ENCODE assay signal across 8 cellular contexts in genomic region chr20:35277531-35278395, GRCh38. TPM values are rescaled to one million over a fixed set of nuclear protein-coding genes. Genes with fewer than 3 reads are reported as not detected.
DNase-seq lines count a peak whose midpoint lies in the region; ATAC-seq and TF ChIP-seq lines count a peak whose summit lies in the region.

Gene MMP24OS, minus strand, starts transcription at chr20:35278122. Its CDS starts 193 bp downstream, at chr20:35277929.

- CTCF ChIA-PET in AG04449 (lab: Yijun Ruan, JAX): interaction anchor here (0.8 to 5.1 kb wide), 16 partner anchors 9 to 190 kb away, joined by 3 to 29 read pairs (median 4); partner anchors contain the start of genes CEP250, EDEM2 and GDF5

- POLR2A ChIA-PET in AG04449 (lab: Yijun Ruan, JAX): interaction anchor here (0.6 to 1.4 kb wide), 9 partner anchors 28 to 178 kb away, joined by 3 to 10 read pairs (median 3); partner anchors contain the start of genes CEP250 and GDF5

- peak; percentile 48 for TF ChIP-seq CTCF in AG04449 (IDR thresholded peaks at IDR 0.05; ENCODE audit: insufficient read depth, low read length, missing control alignments)
- peak; percentile 33 for TF ChIP-seq CTCF in kidney epithelial cell (IDR thresholded peaks at IDR 0.05; ENCODE audit: insufficient read depth, low read length, poor library complexity, severe bottlenecking)

- no peaks in the 10 kb centered on the region for H3K27me3 ChIP-seq in kidney epithelial cell (ENCODE audit: control insufficient read depth, insufficient read depth, low read length)

- H3K36me3 ChIP-seq in kidney epithelial cell (ENCODE audit: control insufficient read depth, insufficient read depth, low read length): peaks cover 8% of the 10 kb centered on the region

- DNase-seq in AG04449 (ENCODE audit: low read depth, low spot score) (no peak), NCI-H2196 treated with DMSO at 0.1 percent for 48 hours (lab: John Stamatoyannopoulos, UW; ENCODE audit: unreplicated experiment) (peak; percentile 84), cerebellum (ENCODE audit: low spot score) (peak; percentile 97), kidney epithelial cell (ENCODE audit: low read depth) (no peak)
- peak; percentile 79 for DNase-seq in activated CD4-positive, alpha-beta T cell treated with anti-CD3 and anti-CD28 coated beads for 1 hour
- DNase-seq in stimulated activated CD4-positive, alpha-beta T cell treated with anti-CD3 and anti-CD28 coated beads, Interleukin-15, amount 100 ng/mL, for 24 hours: peak; percentile 95

- ATAC-seq in HG03064 (IDR thresholded peaks at IDR 0.05; ENCODE audit: low read depth, unreplicated experiment): peak; percentile 67

- TF ChIP-seq POLR2A in GM18526 (IDR thresholded peaks at IDR 0.05; ENCODE audit: extremely low read depth, insufficient read length): peak; percentile 84

- H3K4me3 ChIP-seq in AG04449 (ENCODE audit: low read depth, low read length) (peak within 1 kb of the TSS; percentile 83), kidney epithelial cell (ENCODE audit: low read depth, low read length) (peak within 1 kb of the TSS; percentile 78)

RNA-seq across cellular contexts. Expression of gene MMP24OS, which starts in this region (rescaled TPM):
- total RNA-seq in cerebellum: 4.8 TPM
- 17.5 and 19.3 TPM in 2 replicates for total RNA-seq in kidney epithelial cell

Comparison
In these comparisons a context has a peak if more than half of its experiments do, and no peak if none do; other contexts are left out.
1. DNase-seq: peak in NCI-H2196 treated with DMSO at 0.1 percent for 48 hours (single experiment), activated CD4-positive, alpha-beta T cell treated with anti-CD3 and anti-CD28 coated beads for 1 hour (single experiment), cerebellum (single experiment) and stimulated activated CD4-positive, alpha-beta T cell treated with anti-CD3 and anti-CD28 coated beads, Interleukin-15, amount 100 ng/mL, for 24 hours (single experiment); none in AG04449 (single experiment) and kidney epithelial cell (single experiment).